ENCODE assay signal across 10 cellular contexts in genomic region chr5:14172149-14172795, GRCh38. TPM values are rescaled to one million over a fixed set of nuclear protein-coding genes. Genes with fewer than 3 reads are reported as not detected.
DNase-seq lines count a peak whose midpoint lies in the region; ATAC-seq and TF ChIP-seq lines count a peak whose summit lies in the region.
"Had no signal": no experiment of that assay in that cellular context is flagged by ENCODE, and none has a peak within 500 bp of the region (broad histone marks: within the 10 kb centered on the region; RNA-seq: fewer than 3 reads in every experiment).

No MANE protein-coding gene starts in this region.

- H3K4me3 ChIP-seq in lower lobe of right lung: no peak overlapping the region
- H3K4me3 ChIP-seq in Caco-2 (ENCODE audit: low read depth, low read length): no peak overlapping the region

- POLR2A ChIA-PET in Caco-2 (lab: Charles Lee): no interaction called here

- no peaks in the 10 kb centered on the region for H3K9me3 Mint-ChIP-seq in Caco-2 (ENCODE audit: unreplicated experiment)
- H3K9me3 Mint-ChIP-seq: activated T-helper 1 cell treated with anti-CD3 and anti-CD28 coated beads, Interleukin-12 subunit alpha, Interleukin-12 subunit beta, Interleukin-2, Interleukin-4 antibody, amounts not matched to agents 30 ng/mL and 10 ng/mL and 1 ng/mL, durations not matched to agents 14 hours and 24 hours and 36 hours had no signal

- H3K36me3 ChIP-seq in lower lobe of right lung (no peaks in the 10 kb centered on the region), Caco-2 (ENCODE audit: control insufficient read depth, insufficient read depth, low read length) (no peaks in the 10 kb centered on the region)

- H3K4me3 Mint-ChIP-seq in Caco-2 (ENCODE audit: unreplicated experiment): no peak overlapping the region
- H3K4me3 Mint-ChIP-seq: activated T-helper 1 cell treated with anti-CD3 and anti-CD28 coated beads, Interleukin-12 subunit alpha, Interleukin-12 subunit beta, Interleukin-2, Interleukin-4 antibody, amounts not matched to agents 30 ng/mL and 10 ng/mL and 1 ng/mL, durations not matched to agents 14 hours and 24 hours and 36 hours had no signal

- H3K4me1 ChIP-seq in lower lobe of right lung: peaks cover 59% of the 10 kb centered on the region
- H3K4me1 ChIP-seq in Caco-2: peaks cover 39% of the 10 kb centered on the region

- intact Hi-C loops in lower lobe of right lung (cut with DNase I): no loop called here
- intact Hi-C loops in Caco-2 (cut with micrococcal nuclease; ENCODE audit: unreplicated experiment): no loop called here

- H3K27ac Mint-ChIP-seq in Caco-2 (ENCODE audit: unreplicated experiment): no peak overlapping the region
- H3K27ac Mint-ChIP-seq: activated T-helper 1 cell treated with anti-CD3 and anti-CD28 coated beads, Interleukin-12 subunit alpha, Interleukin-12 subunit beta, Interleukin-2, Interleukin-4 antibody, amounts not matched to agents 30 ng/mL and 10 ng/mL and 1 ng/mL, durations not matched to agents 14 hours and 24 hours and 36 hours had no signal

- H3K27ac ChIP-seq in lower lobe of right lung: peak overlapping the region; percentile 19

- TF ChIP-seq CTCF in lower lobe of right lung (IDR thresholded peaks at IDR 0.05) (no peak), Caco-2 (IDR thresholded peaks at IDR 0.05; ENCODE audit: insufficient read depth in 1 of 2, low read depth in 1 of 2, low read length in 1 of 2, severe bottlenecking in 1 of 2, unreplicated experiment in 1 of 2) (no peak)

- CTCF ChIA-PET in Caco-2 (lab: Charles Lee): no interaction called here

- BruUV-seq in Caco-2 (replicated peaks; lab: Mats Ljungman, UMichigan): no TSS peak

- no peaks in the 10 kb centered on the region for H3K36me3 Mint-ChIP-seq in Caco-2 (ENCODE audit: insufficient read depth, unreplicated experiment)

- H3K27me3 Mint-ChIP-seq in Caco-2 (ENCODE audit: insufficient read depth, unreplicated experiment): no peaks in the 10 kb centered on the region

- no peak for DNase-seq in lower lobe of right lung
- no peak for DNase-seq in NCI-H748 (lab: John Stamatoyannopoulos, UW; ENCODE audit: unreplicated experiment)
- DNase-seq in Caco-2: no peak
- DNase-seq in SIG-M5 treated with dmso at 0.1 percent for 504 hours (lab: John Stamatoyannopoulos, UW; ENCODE audit: unreplicated experiment): no peak
- no peak for DNase-seq in COLO829 (ENCODE audit: low spot score)
- DNase-seq: substantia nigra had no signal

- H3K27me3 ChIP-seq in lower lobe of right lung (ENCODE audit: low read depth) (no peaks in the 10 kb centered on the region), Caco-2 (replicated peaks; ENCODE audit: control insufficient read depth, insufficient read depth, low read length) (no peaks in the 10 kb centered on the region)

- no peaks in the 10 kb centered on the region for H3K9me3 ChIP-seq in lower lobe of right lung
- H3K9me3 ChIP-seq in Caco-2: no peaks in the 10 kb centered on the region

- peaks cover 41% of the 10 kb centered on the region for H3K4me1 Mint-ChIP-seq in Caco-2 (ENCODE audit: low read depth, unreplicated experiment)

- ATAC-seq in GM18511 (IDR thresholded peaks at IDR 0.05; ENCODE audit: unreplicated experiment) (peak; percentile 53), GM21576 (IDR thresholded peaks at IDR 0.05; ENCODE audit: unreplicated experiment) (peak; percentile 41), HG03442 (IDR thresholded peaks at IDR 0.05; ENCODE audit: unreplicated experiment) (peak; percentile 55), lower lobe of right lung (no peak)

RNA-seq across cellular contexts. Expression of gene TRIO, which starts 29.1 kb away (rescaled TPM):
- 148 TPM for total RNA-seq in lower lobe of right lung
- 92.0 and 98.9 TPM in 2 replicates for total RNA-seq in Caco-2 (2022)

Comparison
In these comparisons a context has a peak if more than half of its experiments do, and no peak if none do; other contexts are left out.
1. ATAC-seq: peak in GM18511 (single experiment), GM21576 (single experiment) and HG03442 (single experiment); none in lower lobe of right lung (0 of 2).